Comparison of ENCODE assay signal across 31 cellular contexts in genomic region chr7:102856036-102856435, GRCh38. TPM values are rescaled to one million over a fixed set of nuclear protein-coding genes. Genes with fewer than 3 reads are reported as not detected.
"Had no signal": no experiment of that assay in that cellular context is flagged by ENCODE, and none has a peak within 500 bp of the region (broad histone marks: within the 10 kb centered on the region; RNA-seq: fewer than 3 reads in every experiment).

No MANE protein-coding gene starts in this region.

- DNase-seq: activated CD4-positive, alpha-beta memory T cell treated with anti-CD3 and anti-CD28 coated beads for 36 hours; activated CD4-positive, alpha-beta T cell treated with anti-CD3 and anti-CD28 coated beads for 36 hours; activated CD4-positive, alpha-beta T cell treated with anti-CD3 and anti-CD28 coated beads, Interleukin-2, amount 10 ng/mL, durations not matched to agents 24 days and 14 days; activated CD4-positive, CD25-positive, alpha-beta regulatory T cell; activated CD4-positive, CD25-positive, alpha-beta regulatory T cell treated with anti-CD3 and anti-CD28 coated beads, Interleukin-2, amount 50 U/mL, for 72 hours; activated CD8-positive, alpha-beta memory T cell treated with anti-CD3 and anti-CD28 coated beads, Interleukin-2, amount 10 ng/mL, durations not matched to agents 7 days and 5 days; activated CD8-positive, alpha-beta memory T cell treated with anti-CD3 and anti-CD28 coated beads, Interleukin-2, amount 50 U/mL, for 4 hours; activated CD8-positive, alpha-beta T cell treated with anti-CD3 and anti-CD28 coated beads, Interleukin-2, amount 10 ng/mL, durations not matched to agents 7 days and 5 days; activated effector memory CD4-positive, alpha-beta T cell treated with anti-CD3 and anti-CD28 coated beads, Interleukin-2, amount 50 U/mL, for 16 hours; activated naive CD4-positive, alpha-beta T cell treated with anti-CD3 and anti-CD28 coated beads for 36 hours; activated naive CD8-positive, alpha-beta T cell treated with anti-CD3 and anti-CD28 coated beads for 36 hours; activated naive CD8-positive, alpha-beta T cell treated with anti-CD3 and anti-CD28 coated beads, Interleukin-2, amount 50 U/mL, for 24 hours; activated T-cell treated with anti-CD3 and anti-CD28 coated beads, Interleukin-2, amount 50 U/mL, for 1 hour; activated T-cell treated with anti-CD3 and anti-CD28 coated beads, Interleukin-2, amount 50 U/mL, for 48 hours; adrenal gland; amygdala; brain microvascular endothelial cell; cortex of kidney; dermis blood vessel endothelial cell; effector CD4-positive, alpha-beta T cell; effector memory CD8-positive, alpha-beta T cell; esophagus squamous epithelium; foreskin keratinocyte; gastrocnemius medialis; glutamatergic neuron; heart left ventricle; T-helper 2 cell had no signal

- ATAC-seq: activated CD4-positive, alpha-beta T cell treated with anti-CD3 and anti-CD28 coated beads for 36 hours; activated CD8-positive, alpha-beta memory T cell treated with anti-CD3 and anti-CD28 coated beads, Interleukin-2, amount 10 ng/mL, durations not matched to agents 7 days and 5 days; activated CD8-positive, alpha-beta T cell treated with anti-CD3 and anti-CD28 coated beads, Interleukin-2, amount 10 ng/mL, durations not matched to agents 7 days and 5 days; activated naive CD8-positive, alpha-beta T cell treated with anti-CD3 and anti-CD28 coated beads, Interleukin-2, amount 50 U/mL, for 24 hours; effector memory CD8-positive, alpha-beta T cell; foreskin keratinocyte; gastrocnemius medialis; heart left ventricle had no signal

- H3K4me3 ChIP-seq: adrenal gland, ascending aorta, esophagus squamous epithelium, gastrocnemius medialis, heart left ventricle had no signal

RNA-seq across cellular contexts. Expression of gene LRRC17, which starts 56.8 kb away (rescaled TPM):
- total RNA-seq: activated CD4-positive, alpha-beta T cell treated with anti-CD3 and anti-CD28 coated beads, Interleukin-2, amount 10 ng/mL, durations not matched to agents 24 days and 14 days; activated CD8-positive, alpha-beta memory T cell treated with anti-CD3 and anti-CD28 coated beads for 36 hours; activated CD8-positive, alpha-beta memory T cell treated with anti-CD3 and anti-CD28 coated beads, Interleukin-2, amount 10 ng/mL, durations not matched to agents 7 days and 5 days; activated naive CD4-positive, alpha-beta T cell treated with anti-CD3 and anti-CD28 coated beads for 36 hours; activated naive CD8-positive, alpha-beta T cell treated with anti-CD3 and anti-CD28 coated beads for 36 hours; activated T-helper 1 cell treated with anti-CD3 and anti-CD28 coated beads, Interleukin-12 subunit alpha, Interleukin-12 subunit beta, Interleukin-2, Interleukin-4 antibody, amounts not matched to agents 30 ng/mL and 10 ng/mL and 1 ng/mL, durations not matched to agents 14 hours and 24 hours and 36 hours; activated T-helper 2 cell treated with anti-CD3 and anti-CD28 coated beads, Interferon-gamma antibody, Interleukin-2, Interleukin-4, amounts not matched to agents 10 μg/mL and 5 μg/mL and 100 μg/mL, durations not matched to agents 14 hours and 24 hours and 36 hours had no signal
